Comparison of ENCODE assay signal across 1 cellular context in the genomic region with DNA sequence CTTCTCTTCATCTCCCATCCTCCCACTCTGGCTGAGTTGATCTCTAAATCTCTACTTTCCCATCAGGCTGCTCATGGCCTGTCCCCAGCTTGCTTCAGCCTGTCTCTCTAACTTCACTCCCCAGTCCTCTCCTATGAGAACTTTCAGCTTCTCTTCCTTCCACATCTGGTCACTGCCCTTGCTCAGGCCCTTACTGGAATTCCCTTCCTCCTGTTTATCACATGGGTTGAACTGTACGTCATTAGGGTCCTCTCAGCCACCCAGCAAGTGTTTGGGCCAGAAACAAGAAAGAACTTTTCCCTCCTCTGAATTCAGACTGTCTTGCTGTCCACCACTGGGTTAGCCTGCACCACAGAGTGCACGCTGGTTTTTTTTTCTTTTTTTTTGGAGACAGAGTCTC.
TF ChIP-seq lines count a peak whose summit lies in the region.

No MANE protein-coding gene starts in this region.

TF ChIP-seq in WTC11, 78 proteins besides CTCF, POLR2A, EP300 and RAD21 (continued from another document):
- TF ChIP-seq ZSCAN18 (CRISPR knock-in tag; IDR thresholded peaks at IDR 0.05), result no peak
- no peak for TF ChIP-seq ZBTB43 (CRISPR knock-in tag; IDR thresholded peaks at IDR 0.05)
- TF ChIP-seq ETV6 (CRISPR knock-in tag; IDR thresholded peaks at IDR 0.05), result no peak
- TF ChIP-seq HMGA2 (CRISPR knock-in tag; IDR thresholded peaks at IDR 0.05), result no peak
- no peak for TF ChIP-seq JAZF1 (CRISPR knock-in tag; IDR thresholded peaks at IDR 0.05)
- TF ChIP-seq SMAD3 (CRISPR knock-in tag; IDR thresholded peaks at IDR 0.05; ENCODE audit: borderline replicate concordance), result no peak
- TF ChIP-seq, protein P1, sequence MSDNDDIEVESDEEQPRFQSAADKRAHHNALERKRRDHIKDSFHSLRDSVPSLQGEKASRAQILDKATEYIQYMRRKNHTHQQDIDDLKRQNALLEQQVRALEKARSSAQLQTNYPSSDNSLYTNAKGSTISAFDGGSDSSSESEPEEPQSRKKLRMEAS (CRISPR knock-in tag; IDR thresholded peaks at IDR 0.05), result no peak
- TF ChIP-seq CREB1 (CRISPR knock-in tag; IDR thresholded peaks at IDR 0.05), result no peak
- no peak for TF ChIP-seq GABPB1 (CRISPR knock-in tag; IDR thresholded peaks at IDR 0.05)
